ENCODE assay signal across 18 cellular contexts in the genomic region with DNA sequence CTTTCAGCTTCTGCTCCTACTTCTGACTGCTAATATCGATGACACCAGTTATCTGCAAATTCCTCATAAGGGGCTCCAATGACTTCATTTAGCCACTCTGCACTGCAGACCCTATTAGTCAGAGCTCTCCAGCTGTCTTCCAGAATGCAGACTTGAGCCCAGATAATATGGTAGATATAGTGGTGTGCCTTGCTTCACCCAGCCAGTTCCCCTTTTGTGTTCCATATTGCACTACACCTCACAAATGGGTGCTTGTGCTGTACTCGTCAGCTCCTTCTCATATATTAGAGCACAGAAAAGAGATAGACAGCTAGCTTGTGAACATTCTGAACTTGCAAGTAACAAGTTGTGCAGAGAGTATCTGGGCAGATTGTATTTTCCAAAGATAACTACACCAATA.
"Had no signal": no experiment of that assay in that cellular context is flagged by ENCODE, and none has a peak within 500 bp of the region (broad histone marks: within the 10 kb centered on the region; RNA-seq: fewer than 3 reads in every experiment).

No MANE protein-coding gene starts in this region.

- H3K9ac ChIP-seq: neural progenitor cell, parathyroid adenoma had no signal

- H3K4me2 ChIP-seq: hepatocyte, neural progenitor cell had no signal

- H3K27me3 ChIP-seq: dorsolateral prefrontal cortex, gastrocnemius medialis, heart left ventricle, hepatocyte, neural progenitor cell, right atrium auricular region, testis, tibial artery had no signal

- H2AFZ ChIP-seq: hepatocyte, neural progenitor cell, parathyroid adenoma had no signal

- H3K36me3 ChIP-seq: gastrocnemius medialis, heart left ventricle, neural progenitor cell, prostate gland, right atrium auricular region, tibial artery had no signal

- H3K4me3 ChIP-seq: dorsolateral prefrontal cortex, gastrocnemius medialis, heart left ventricle, hepatocyte, lung, neural progenitor cell, prostate gland, right atrium auricular region, testis, tibial artery had no signal

- H3K27ac ChIP-seq: dorsolateral prefrontal cortex, gastrocnemius medialis, heart left ventricle, hepatocyte, neural progenitor cell, parathyroid adenoma, prostate gland, right atrium auricular region, testis, tibial artery had no signal

- DNase-seq: dorsolateral prefrontal cortex; effector CD4-positive, alpha-beta T cell; gastrocnemius medialis; heart left ventricle; kidney; naive thymus-derived CD4-positive, alpha-beta T cell; stimulated activated CD4-positive, alpha-beta T cell treated with anti-CD3 and anti-CD28 coated beads, Interleukin-2, amount 100 ng/mL, for 24 hours; stimulated activated CD4-positive, alpha-beta T cell treated with anti-CD3 and anti-CD28 coated beads, Interleukin-4, amount 100 ng/mL, for 4 hours; stimulated activated naive CD8-positive, alpha-beta T cell treated with anti-CD3 and anti-CD28 coated beads, Interleukin-15, Interleukin-2, amounts not matched to agents 100 U/mL and 50 U/mL, for 24 hours; substantia nigra; testis; tibial artery had no signal

- H3K4me1 ChIP-seq: gastrocnemius medialis, heart left ventricle, neural progenitor cell, parathyroid adenoma, prostate gland, right atrium auricular region, testis, tibial artery had no signal

- H3K79me2 ChIP-seq: hepatocyte, parathyroid adenoma had no signal

- H3K9me3 ChIP-seq: gastrocnemius medialis, heart left ventricle, prostate gland, right atrium auricular region, testis, tibial artery had no signal
